Comparison of ENCODE assay signal across 21 cellular contexts in the genomic region with DNA sequence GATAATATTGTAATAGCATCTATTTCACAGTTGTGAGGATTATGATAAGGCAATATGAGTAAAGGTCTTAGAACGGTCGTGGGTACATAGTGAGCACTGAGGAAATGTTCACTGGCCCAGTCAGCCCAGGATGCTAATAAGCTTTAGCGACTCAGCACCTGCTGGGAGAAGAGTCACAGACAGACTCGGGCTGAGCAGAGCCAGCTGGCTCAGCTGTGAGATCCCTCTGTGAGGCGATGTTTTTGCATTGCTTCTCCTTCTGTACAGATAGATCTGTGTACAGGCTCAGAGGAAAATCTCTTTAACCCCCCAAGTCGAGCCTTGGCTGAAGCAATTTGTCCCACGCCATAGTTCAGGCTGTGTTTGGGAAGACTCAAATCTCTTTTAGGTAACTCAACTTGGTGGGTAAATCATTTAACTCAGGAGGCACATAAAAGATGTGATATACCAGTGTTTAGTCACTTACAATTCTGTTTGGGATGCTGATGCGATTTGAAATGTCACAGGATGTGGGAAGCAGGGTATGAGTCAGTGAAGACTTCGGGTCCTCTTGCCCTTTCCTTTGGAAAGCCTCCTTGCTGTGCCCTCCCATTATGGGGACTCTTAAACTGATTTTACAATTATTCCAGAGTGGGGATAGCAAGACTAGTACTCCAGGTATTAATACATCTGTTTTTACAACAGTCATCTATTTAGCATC. TPM values are rescaled to one million over a fixed set of nuclear protein-coding genes. Genes with fewer than 3 reads are reported as not detected.
DNase-seq lines count a peak whose midpoint lies in the region; ATAC-seq, FAIRE-seq and TF ChIP-seq lines count a peak whose summit lies in the region.
"Had no signal": no experiment of that assay in that cellular context is flagged by ENCODE, and none has a peak within 500 bp of the region (broad histone marks: within the 10 kb centered on the region; RNA-seq: fewer than 3 reads in every experiment).

No MANE protein-coding gene starts in this region.

- no peak overlapping the region for H3K4me3 ChIP-seq in astrocyte (ENCODE audit: insufficient read depth, low read depth, low read length)
- no peak overlapping the region for H3K4me3 ChIP-seq in neural progenitor cell
- H3K4me3 ChIP-seq in ovary, result no peak overlapping the region
- H3K4me3 ChIP-seq: testis had no signal

- ATAC-seq in HG02938 (IDR thresholded peaks at IDR 0.05; ENCODE audit: unreplicated experiment) (no peak), HG03135 (IDR thresholded peaks at IDR 0.05; ENCODE audit: unreplicated experiment) (no peak)
- ATAC-seq: HCT116, PC-3, sciatic nerve, T-cell had no signal

- H3K4me1 ChIP-seq in astrocyte (ENCODE audit: insufficient read depth, low read length) (no peaks in the 10 kb centered on the region), neural progenitor cell (no peaks in the 10 kb centered on the region), ovary (ENCODE audit: insufficient read depth) (no peaks in the 10 kb centered on the region)
- H3K4me1 ChIP-seq: testis had no signal

- TF ChIP-seq CTCF in D721Med (IDR thresholded peaks at IDR 0.05; ENCODE audit: insufficient read depth, missing control alignments) (no peak), astrocyte (IDR thresholded peaks at IDR 0.05; ENCODE audit: insufficient read depth, low read depth, low read length) (no peak), neural progenitor cell (IDR thresholded peaks at IDR 0.05) (no peak), ovary (IDR thresholded peaks at IDR 0.05) (no peak)

- no peak overlapping the region for H3K27ac ChIP-seq in astrocyte (ENCODE audit: low read depth, low read length)
- H3K27ac ChIP-seq in neural progenitor cell, result no peak overlapping the region
- no peak overlapping the region for H3K27ac ChIP-seq in ovary
- H3K27ac ChIP-seq: neutrophil, testis had no signal

- no peaks in the 10 kb centered on the region for H3F3A ChIP-seq in neural progenitor cell (ENCODE audit: low read depth)

- no peak for TF ChIP-seq EP300 in ovary (IDR thresholded peaks at IDR 0.05)

- H3K36me3 Mint-ChIP-seq in astrocyte (ENCODE audit: low read depth, unreplicated experiment), result peaks cover 2% of the 10 kb centered on the region
- no peaks in the 10 kb centered on the region for H3K36me3 Mint-ChIP-seq in neural progenitor cell
- H3K36me3 Mint-ChIP-seq: T-cell had no signal

- DNase-seq in D721Med (ENCODE audit: insufficient read length, low spot score) (no peak), HCEC 1CT (peak; percentile 39), astrocyte (ENCODE audit: low read depth) (peak; percentile 23), neural progenitor cell (ENCODE audit: low spot score) (peak; percentile 48), NOMO-1 treated with DMSO at 0.1 percent for 48 hours (lab: John Stamatoyannopoulos, UW; ENCODE audit: unreplicated experiment) (no peak), ovary (no peak)
- DNase-seq: activated CD4-positive, alpha-beta T cell treated with anti-CD3 and anti-CD28 coated beads, Interleukin-2, amount 10 ng/mL, durations not matched to agents 24 days and 14 days; CD4-positive, alpha-beta T cell; dermis blood vessel endothelial cell; NCI-H1436; PC-3; SHP77 treated with DMSO at 0.1 percent for 48 hours; T-cell; testis had no signal

- peak; percentile 93 for FAIRE-seq in D721Med (lab: Jason Lieb, UNC)
- no peak for FAIRE-seq in astrocyte (lab: Jason Lieb, UNC)
- FAIRE-seq: islet of Langerhans had no signal

- H3K27ac Mint-ChIP-seq in astrocyte (ENCODE audit: unreplicated experiment) (no peak overlapping the region), neural progenitor cell (no peak overlapping the region)
- H3K27ac Mint-ChIP-seq: activated CD4-positive, alpha-beta T cell treated with anti-CD3 and anti-CD28 coated beads, Interleukin-2, amount 10 ng/mL, durations not matched to agents 24 days and 14 days; CD4-positive, alpha-beta T cell; T-cell had no signal

- H4K20me1 ChIP-seq in astrocyte (ENCODE audit: insufficient read depth, low read length), result no peaks in the 10 kb centered on the region
- H4K20me1 ChIP-seq in neural progenitor cell (ENCODE audit: low read depth), result no peaks in the 10 kb centered on the region

- no peak overlapping the region for H3K4me3 Mint-ChIP-seq in astrocyte (ENCODE audit: unreplicated experiment)
- no peak overlapping the region for H3K4me3 Mint-ChIP-seq in neural progenitor cell
- H3K4me3 Mint-ChIP-seq: activated CD4-positive, alpha-beta T cell treated with anti-CD3 and anti-CD28 coated beads, Interleukin-2, amount 10 ng/mL, durations not matched to agents 24 days and 14 days; CD4-positive, alpha-beta T cell; T-cell had no signal

- H3K4me2 ChIP-seq in astrocyte (ENCODE audit: low read length), result peak overlapping the region; percentile 39
- no peak overlapping the region for H3K4me2 ChIP-seq in neural progenitor cell

- 50 to 64% (median 56%) methylated on average over 9 of the region's 9 CpGs for whole genome bisulfite sequencing in ovary, 3 donors

- no peaks in the 10 kb centered on the region for H3K9me3 Mint-ChIP-seq in astrocyte (ENCODE audit: unreplicated experiment)
- H3K9me3 Mint-ChIP-seq in neural progenitor cell, result no peaks in the 10 kb centered on the region
- H3K9me3 Mint-ChIP-seq: activated CD4-positive, alpha-beta T cell treated with anti-CD3 and anti-CD28 coated beads, Interleukin-2, amount 10 ng/mL, durations not matched to agents 24 days and 14 days; CD4-positive, alpha-beta T cell; T-cell had no signal

- H3K9me3 ChIP-seq in astrocyte (ENCODE audit: insufficient read depth, low read depth, low read length) (no peaks in the 10 kb centered on the region), neural progenitor cell (ENCODE audit: low read depth) (no peaks in the 10 kb centered on the region), ovary (no peaks in the 10 kb centered on the region)
- H3K9me3 ChIP-seq: neutrophil, testis had no signal

- H3K36me3 ChIP-seq in astrocyte (ENCODE audit: insufficient read depth, low read length) (no peaks in the 10 kb centered on the region), neural progenitor cell (no peaks in the 10 kb centered on the region), ovary (no peaks in the 10 kb centered on the region)
- H3K36me3 ChIP-seq: neutrophil had no signal

- no peak overlapping the region for H2AFZ ChIP-seq in astrocyte (ENCODE audit: low read depth, low read length)
- no peak overlapping the region for H2AFZ ChIP-seq in neural progenitor cell (replicated peaks)

- TF ChIP-seq POLR2A in ovary (IDR thresholded peaks at IDR 0.05), result no peak

- H3K4me1 Mint-ChIP-seq in astrocyte (ENCODE audit: low read depth, unreplicated experiment), result peaks cover 2% of the 10 kb centered on the region
- peaks cover 7% of the 10 kb centered on the region for H3K4me1 Mint-ChIP-seq in neural progenitor cell
- H3K4me1 Mint-ChIP-seq: activated CD4-positive, alpha-beta T cell treated with anti-CD3 and anti-CD28 coated beads, Interleukin-2, amount 10 ng/mL, durations not matched to agents 24 days and 14 days; T-cell had no signal

- H3K79me2 ChIP-seq in astrocyte (ENCODE audit: insufficient read depth, low read length) (no peaks in the 10 kb centered on the region), neural progenitor cell (ENCODE audit: low read depth) (no peaks in the 10 kb centered on the region)

- H3K9ac ChIP-seq in astrocyte (ENCODE audit: low read length) (no peak overlapping the region), neural progenitor cell (no peak overlapping the region)

- H3K27me3 ChIP-seq in astrocyte (ENCODE audit: insufficient read depth, low read length) (no peaks in the 10 kb centered on the region), neural progenitor cell (no peaks in the 10 kb centered on the region), ovary (no peaks in the 10 kb centered on the region)
- H3K27me3 ChIP-seq: testis had no signal

- H3K27me3 Mint-ChIP-seq in astrocyte (ENCODE audit: low read depth, unreplicated experiment) (peaks cover 7% of the 10 kb centered on the region), neural progenitor cell (ENCODE audit: insufficient read depth, low read depth) (peaks cover 5% of the 10 kb centered on the region)

- intact Hi-C loops in ovary (cut with DNase I), result no loop called here

RNA-seq across cellular contexts. Expression of gene PHACTR1, which starts 53.1 kb away (rescaled TPM):
- total RNA-seq in astrocyte (8.5 and 10.0 TPM in 2 replicates), neural progenitor cell (ENCODE audit: low replicate concordance) (2.4 and 6.1 TPM in 2 replicates), ovary (10 to 100 TPM in 1 of 7 donors, 1 to 10 TPM in 5, under 1 TPM in 1; 0.48 to 10.9 (median 3.7) TPM)
- 1 to 10 TPM in 1 of 2 donors, under 1 TPM in 1; 0.79 to 4.0 TPM for polyA plus RNA-seq in ovary
- total RNA-seq: PC-3 had no signal
- polyA plus RNA-seq: AG04450 had no signal

Comparison
In these comparisons a context has a peak if more than half of its experiments do, and no peak if none do; other contexts are left out.
1. DNase-seq: peak in HCEC 1CT (single experiment), astrocyte (single experiment) and neural progenitor cell (single experiment); none in D721Med (single experiment), NOMO-1 treated with DMSO at 0.1 percent for 48 hours (single experiment) and ovary (0 of 5).